In the genomic region with DNA sequence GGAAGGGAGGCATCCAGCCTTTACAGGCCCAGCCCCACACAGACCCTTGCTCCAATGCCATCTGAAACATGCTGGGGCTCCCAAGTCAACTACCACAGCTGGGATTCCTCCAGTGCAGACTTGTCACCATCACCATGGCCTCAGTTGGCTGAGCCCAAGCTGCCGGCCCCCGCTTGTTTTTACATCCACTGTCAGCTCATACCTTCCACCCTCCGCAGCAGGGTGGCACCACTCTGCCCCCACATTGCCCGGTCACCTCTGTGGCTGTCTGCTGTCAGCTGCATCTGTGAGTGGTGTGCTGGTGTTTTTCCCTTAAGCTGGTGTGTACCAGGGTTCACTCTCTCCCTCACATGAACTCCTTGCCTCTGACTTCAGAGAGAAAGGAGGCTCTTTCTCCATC, we compare ENCODE assay signal across 24 cellular contexts. TPM values are rescaled to one million over a fixed set of nuclear protein-coding genes. Genes with fewer than 3 reads are reported as not detected.
DNase-seq lines count a peak whose midpoint lies in the region; TF ChIP-seq lines count a peak whose summit lies in the region.
"Had no signal": no experiment of that assay in that cellular context is flagged by ENCODE, and none has a peak within 500 bp of the region (broad histone marks: within the 10 kb centered on the region; RNA-seq: fewer than 3 reads in every experiment).

No MANE protein-coding gene starts in this region.

- H3K9me2 ChIP-seq in Loucy (replicated peaks; ENCODE audit: low read depth, low read length) = no peaks in the 10 kb centered on the region

- peaks cover 94% of the 10 kb centered on the region for H3K4me1 Mint-ChIP-seq in activated T-cell treated with anti-CD3 and anti-CD28 coated beads, Interleukin-2, amount 50 U/mL, for 24 hours (ENCODE audit: low read depth)
- peaks cover 94 to 100% of the 10 kb centered on the region in 2 donors for H3K4me1 Mint-ChIP-seq in immature natural killer cell

- H3K4me3 Mint-ChIP-seq in activated T-cell treated with anti-CD3 and anti-CD28 coated beads, Interleukin-2, amount 50 U/mL, for 24 hours = no peak overlapping the region
- peak overlapping the region; percentile 9 to 70 (median 65) for H3K4me3 Mint-ChIP-seq in immature natural killer cell
- H3K4me3 Mint-ChIP-seq: activated CD4-positive, alpha-beta memory T cell treated with anti-CD3 and anti-CD28 coated beads, Interleukin-2, amount 10 ng/mL, durations not matched to agents 7 days and 5 days; memory B cell had no signal

- H3K79me2 ChIP-seq in Loucy (ENCODE audit: insufficient read depth, low read length) = peaks cover 42% of the 10 kb centered on the region

- peaks cover 39% of the 10 kb centered on the region for H3K36me3 Mint-ChIP-seq in activated T-cell treated with anti-CD3 and anti-CD28 coated beads, Interleukin-2, amount 50 U/mL, for 24 hours (ENCODE audit: low read depth)
- H3K36me3 Mint-ChIP-seq in immature natural killer cell = peaks cover 0 to 16% (median 16%) of the 10 kb centered on the region in 3 donors
- H3K36me3 Mint-ChIP-seq: T-cell had no signal

- H3K4me2 ChIP-seq in Loucy (ENCODE audit: low read depth, low read length, poor library complexity, severe bottlenecking) = peak overlapping the region; percentile 13

- H3K27me3 ChIP-seq in Loucy (ENCODE audit: insufficient read depth, low read length, poor library complexity, severe bottlenecking) (no peaks in the 10 kb centered on the region), spleen (replicated peaks in 1 of 7) (no peaks in the 10 kb centered on the region), BE2C (no peaks in the 10 kb centered on the region)
- H3K27me3 ChIP-seq: MG63, stomach, thyroid gland had no signal

- no peak for DNase-seq in activated T-cell treated with anti-CD3 and anti-CD28 coated beads, Interleukin-2, amount 50 U/mL, for 24 hours
- no peak for DNase-seq in activated T-cell treated with anti-CD3 and anti-CD28 coated beads, Interleukin-2, amount 50 U/mL, for 48 hours
- no peak for DNase-seq in immature natural killer cell
- DNase-seq in spleen = no peak
- DNase-seq in SKM-1 treated with dmso at 0.1 percent for 144 hours (lab: John Stamatoyannopoulos, UW; ENCODE audit: unreplicated experiment) = no peak
- DNase-seq in BE2C = no peak
- DNase-seq in foreskin melanocyte = no peak
- DNase-seq: activated CD4-positive, alpha-beta memory T cell treated with anti-CD3 and anti-CD28 coated beads, Interleukin-2, amount 10 ng/mL, durations not matched to agents 7 days and 5 days; activated CD4-positive, CD25-positive, alpha-beta regulatory T cell treated with anti-CD3 and anti-CD28 coated beads, Interleukin-2, amount 50 U/mL, for 72 hours; activated gamma-delta T cell treated with Interleukin-2 at 50 U/mL for 16 hours; COR-L47; DMS53; glutamatergic neuron; kidney; NCI-H1105 treated with DMSO at 0.1 percent for 48 hours; NCI-H2029; NCI-H526 treated with DMSO at 0.1 percent for 48 hours; stomach; thyroid gland had no signal

- intact Hi-C loops in spleen (cut with DNase I; ENCODE audit: low total_unique reads) = no loop called here

- peak overlapping the region; percentile 57 for H3K27ac Mint-ChIP-seq in activated T-cell treated with anti-CD3 and anti-CD28 coated beads, Interleukin-2, amount 50 U/mL, for 24 hours
- H3K27ac Mint-ChIP-seq in immature natural killer cell = peak overlapping the region; percentile 78 to 100 (median 84)
- H3K27ac Mint-ChIP-seq: activated CD4-positive, alpha-beta memory T cell treated with anti-CD3 and anti-CD28 coated beads, Interleukin-2, amount 10 ng/mL, durations not matched to agents 7 days and 5 days had no signal

- TF ChIP-seq POLR2A in spleen (IDR thresholded peaks at IDR 0.05) = no peak

- WGBS in spleen, 5 donors = 86 to 96% (median 91%) methylated on average over 4 of the region's 4 CpGs

- TF ChIP-seq CTCF in Loucy (conservative IDR thresholded peaks at IDR 0.05; ENCODE audit: low read length) = no peak
- TF ChIP-seq CTCF in spleen (IDR thresholded peaks at IDR 0.05 in 8 of 11, conservative IDR thresholded peaks at IDR 0.05 in 3 of 11) = no peak
- no peak for TF ChIP-seq CTCF in BE2C (IDR thresholded peaks at IDR 0.05; ENCODE audit: low read depth, low read length)

- H3K36me3 ChIP-seq in Loucy (ENCODE audit: insufficient read depth, low read length) (no peaks in the 10 kb centered on the region), spleen (peaks cover 0 to 21% (median 0%) of the 10 kb centered on the region in 6 donors), BE2C (no peaks in the 10 kb centered on the region)
- H3K36me3 ChIP-seq: MG63, stomach, thyroid gland had no signal

- no peaks in the 10 kb centered on the region for H3K27me3 Mint-ChIP-seq in activated T-cell treated with anti-CD3 and anti-CD28 coated beads, Interleukin-2, amount 50 U/mL, for 24 hours
- peaks cover 0 to 1% (median 0%) of the 10 kb centered on the region in 3 donors for H3K27me3 Mint-ChIP-seq in immature natural killer cell (ENCODE audit: low read depth in 3 of 3)
- H3K27me3 Mint-ChIP-seq: activated CD4-positive, alpha-beta memory T cell treated with anti-CD3 and anti-CD28 coated beads, Interleukin-2, amount 10 ng/mL, durations not matched to agents 7 days and 5 days; memory B cell; T-cell had no signal

- no peaks in the 10 kb centered on the region for H4K20me1 ChIP-seq in Loucy (ENCODE audit: insufficient read depth, low read length, poor library complexity, severe bottlenecking)

- no peaks in the 10 kb centered on the region for H3K9me3 Mint-ChIP-seq in activated T-cell treated with anti-CD3 and anti-CD28 coated beads, Interleukin-2, amount 50 U/mL, for 24 hours
- no peaks in the 10 kb centered on the region for H3K9me3 Mint-ChIP-seq in immature natural killer cell
- H3K9me3 Mint-ChIP-seq: activated CD4-positive, alpha-beta memory T cell treated with anti-CD3 and anti-CD28 coated beads, Interleukin-2, amount 10 ng/mL, durations not matched to agents 7 days and 5 days; memory B cell; T-cell had no signal

- H2AFZ ChIP-seq in Loucy (ENCODE audit: low read length) = no peak overlapping the region

- H3K27ac ChIP-seq in spleen = peak overlapping the region in 7 of 8 donors; percentile 5 to 78 (median 62)
- H3K27ac ChIP-seq: epithelial cell of prostate, thyroid gland had no signal

- no peak overlapping the region for H3K4me3 ChIP-seq in Loucy (ENCODE audit: low read length, poor library complexity, severe bottlenecking)
- peak overlapping the region in 1 of 8 donors; percentile 6 for H3K4me3 ChIP-seq in spleen
- no peak overlapping the region for H3K4me3 ChIP-seq in BE2C (ENCODE audit: low read depth, low read length)
- H3K4me3 ChIP-seq: MG63, stomach, thyroid gland had no signal

- peaks cover 49% of the 10 kb centered on the region for H3K4me1 ChIP-seq in Loucy (ENCODE audit: insufficient read depth, low read length, poor library complexity, severe bottlenecking)
- peaks cover 28 to 98% (median 60%) of the 10 kb centered on the region in 6 donors for H3K4me1 ChIP-seq in spleen
- no peaks in the 10 kb centered on the region for H3K4me1 ChIP-seq in BE2C
- H3K4me1 ChIP-seq: thyroid gland had no signal

- H3K9me3 ChIP-seq in Loucy (ENCODE audit: insufficient read depth, low read depth, low read length) (no peaks in the 10 kb centered on the region), spleen (no peaks in the 10 kb centered on the region), BE2C (no peaks in the 10 kb centered on the region)
- H3K9me3 ChIP-seq: MG63, stomach, thyroid gland had no signal

- H3K9ac ChIP-seq in Loucy (ENCODE audit: low read depth, low read length, poor library complexity, severe bottlenecking) = no peak overlapping the region

- no peaks in the 10 kb centered on the region for H3F3A ChIP-seq in Loucy (ENCODE audit: low read depth)

RNA-seq across cellular contexts. Expression of gene GFOD1, which starts 26.0 kb away (rescaled TPM):
- polyA plus RNA-seq in immature natural killer cell (10 to 100 TPM; 22.5 to 68.8 (median 49.3) TPM), spleen (1 to 10 TPM; 3.4 to 8.2 (median 4.2) TPM)
- 10 to 100 TPM; 16.0 to 54.0 (median 37.4) TPM for total RNA-seq in spleen
- polyA plus RNA-seq in BE2C (2012; ENCODE audit: insufficient read depth, insufficient read length, low read depth) = 14.1 TPM
